8 cellular contexts compared by ENCODE assay signal in the genomic region with DNA sequence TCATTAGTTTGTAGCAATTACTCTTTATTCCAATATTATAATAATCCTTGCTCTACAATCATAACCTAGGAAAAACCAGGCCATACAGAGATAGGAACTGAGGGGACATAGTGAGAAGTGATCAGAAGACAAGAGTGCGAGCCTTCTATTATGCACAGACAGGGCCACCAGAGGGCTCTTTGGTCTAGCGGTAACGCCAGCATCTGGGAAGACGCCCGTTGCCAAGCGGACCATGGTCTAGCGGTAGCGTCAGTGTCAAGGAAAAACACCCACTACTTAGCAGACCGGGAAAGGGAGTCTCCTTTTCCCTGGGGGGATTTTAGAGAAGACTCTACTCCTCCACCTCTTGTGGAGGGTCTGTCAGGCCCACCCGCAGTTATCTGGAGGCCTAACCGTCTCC. TPM values are rescaled to one million over a fixed set of nuclear protein-coding genes. Genes with fewer than 3 reads are reported as not detected.
A peak's percentile ranks its signal among the peaks of the same experiment; 100 is the strongest.
DNase-seq lines count a peak whose midpoint lies in the region; ATAC-seq, FAIRE-seq and TF ChIP-seq lines count a peak whose summit lies in the region.
"Not testable (repeated sequence)": the region's sequence is repeated elsewhere in the genome, so short reads cannot be mapped to it uniquely, and the experiment has no call there.

No MANE protein-coding gene starts in this region.

- not testable (repeated sequence) for H2AFZ ChIP-seq in Karpas-422 (ENCODE audit: low read length)

- H3K4me1 Mint-ChIP-seq in endodermal cell = peaks cover 10% of the 10 kb centered on the region
- not testable (repeated sequence) for H3K4me1 Mint-ChIP-seq in nephron

- WGBS in A549 (ENCODE audit: missing lambda C conversion rate) = 25% methylated on average over 11 of the region's 11 CpGs
- WGBS in endodermal cell (ENCODE audit: insufficient coverage in 1 of 2, insufficient read length in 1 of 2), 2 experiments = 84 to 100% methylated on average over 3 to 11 of the region's 11 CpGs

- not testable (repeated sequence) for H4K20me1 ChIP-seq in Karpas-422 (ENCODE audit: insufficient read depth, low read depth, low read length)

- H3K9me3 Mint-ChIP-seq in endodermal cell = peaks cover 15% of the 10 kb centered on the region
- H3K9me3 Mint-ChIP-seq in nephron = not testable (repeated sequence)

- not testable (repeated sequence) for H3K27me3 ChIP-seq in Karpas-422 (ENCODE audit: low read length); endodermal cell (ENCODE audit: control insufficient read depth, insufficient read depth, low read length, poor library complexity, severe bottlenecking)

- H3K4me2 ChIP-seq in A549; Karpas-422 (ENCODE audit: low read depth, low read length, poor library complexity, severe bottlenecking): not testable (repeated sequence)

- not testable (repeated sequence) for H3K27me3 Mint-ChIP-seq in endodermal cell (ENCODE audit: insufficient read depth)
- H3K27me3 Mint-ChIP-seq in nephron (ENCODE audit: low read depth) = peaks cover 14% of the 10 kb centered on the region

- TF ChIP-seq EP300 in A549 (IDR thresholded peaks at IDR 0.05) = not testable (repeated sequence)

- H3K4me3 Mint-ChIP-seq in endodermal cell = not testable (repeated sequence)
- H3K4me3 Mint-ChIP-seq in nephron = peak overlapping the region in 2 of 3 experiments; percentile 28 to 42

- POLR2A ChIA-PET in A549 (lab: Yijun Ruan, JAX) = not testable (repeated sequence)

- peak in 1 of 2 experiments; percentile 26; a peak in 1 of 5 replicates for TF ChIP-seq RAD21 in A549 (conservative IDR thresholded peaks at IDR 0.05 in 1 of 2, IDR thresholded peaks at IDR 0.05 in 1 of 2)

- not testable (repeated sequence) for H3K36me3 Mint-ChIP-seq in endodermal cell (ENCODE audit: low read depth); nephron (ENCODE audit: low read depth)

- H3K79me2 ChIP-seq in Karpas-422 (ENCODE audit: low read length) = not testable (repeated sequence)

- H3K4me3 ChIP-seq in A549; Karpas-422 (ENCODE audit: low read length); endodermal cell (ENCODE audit: low read length): not testable (repeated sequence)

- H3K9me3 ChIP-seq in A549; Karpas-422 (ENCODE audit: low read length); endodermal cell (ENCODE audit: control insufficient read depth, low read length): not testable (repeated sequence)

- not testable (repeated sequence) for H3K9me2 ChIP-seq in Karpas-422 (replicated peaks; ENCODE audit: insufficient read depth, low read length)

- not testable (repeated sequence) for H3K4me1 ChIP-seq in A549; Karpas-422 (ENCODE audit: low read length); endodermal cell (ENCODE audit: control insufficient read depth, insufficient read depth, low read length)

- H3K9ac ChIP-seq in Karpas-422 (ENCODE audit: low read length); endodermal cell (ENCODE audit: extremely low read depth, low read length, poor library complexity, severe bottlenecking): not testable (repeated sequence)

- H3K27ac Mint-ChIP-seq in endodermal cell, nephron: not testable (repeated sequence)

- not testable (repeated sequence) for H3K27ac ChIP-seq in A549; Karpas-422 (ENCODE audit: low read length); endodermal cell (ENCODE audit: low read depth, low read length)

- FAIRE-seq in A549 (lab: Jason Lieb, UNC) = not testable (repeated sequence)
- peak; percentile 46 for FAIRE-seq in TTC549 (lab: Jason Lieb, UNC)

- 0 out of 3 replicates have a peak, but pooled peaks have one; percentile 9 for TF ChIP-seq CTCF in A549 (IDR thresholded peaks at IDR 0.05)
- peak; percentile 48 for TF ChIP-seq CTCF in endodermal cell (conservative IDR thresholded peaks at IDR 0.05)
- TF ChIP-seq CTCF in nephron (IDR thresholded peaks at IDR 0.05; ENCODE audit: unreplicated experiment in 3 of 3) = not testable (repeated sequence)

- H3K36me3 ChIP-seq in Karpas-422 (ENCODE audit: insufficient read depth, low read length); endodermal cell (ENCODE audit: control insufficient read depth, insufficient read depth, low read length): not testable (repeated sequence)

- TF ChIP-seq POLR2A in A549 (IDR thresholded peaks at IDR 0.05; ENCODE audit: low read length) = not testable (repeated sequence)

- CTCF ChIA-PET in A549 (lab: Yijun Ruan, JAX) = interaction anchor here (1.3 to 2.3 kb wide), 2 partner anchors 10 to 43 kb away, joined by 4 to 6 read pairs; no protein-coding TSS in a partner anchor

- ATAC-seq in A549 = peak in 1 of 2 experiments; percentile 58; a peak in 3 of 6 replicates

- DNase-seq in A549 (ENCODE audit: low read depth in 1 of 2, low spot score in 1 of 2) = peak in 1 of 2 experiments; percentile 35
- DNase-seq in ELR (ENCODE audit: low read depth) = peak; percentile 30
- DNase-seq in Karpas-422 = peak; percentile 60
- peak; percentile 27 for DNase-seq in NCI-H2171 treated with DMSO at 0.1 percent for 48 hours (lab: John Stamatoyannopoulos, UW)
- peak; percentile 35 for DNase-seq in RKO (ENCODE audit: low spot score)
- not testable (repeated sequence) for DNase-seq in endodermal cell

RNA-seq across cellular contexts. Expression of a gene that starts 27.2 kb away (rescaled TPM):
- polyA plus RNA-seq in A549 (2011; rRNA removed) (0.92 and 0.99 TPM in 2 replicates), A549 (2017; fragmentation: RNase III; extraction: RNeasy Plus Mini Kit Qiagen cat#74134 plus additional on column Dnase treatment) (0.16 to 0.37 TPM (median 0.36 TPM) in 3 replicates)
- polyA plus RNA-seq in A549 (2012; cell fraction: cytosol; rRNA removed) = 0.37 and 0.45 TPM in 2 replicates
- polyA plus RNA-seq in A549 (2012; cell fraction: nucleus; rRNA removed) = 0.93 and 1.3 TPM in 2 replicates
- 0.50 and 0.88 TPM in 2 replicates for polyA minus RNA-seq in A549 (2011; rRNA and poly(A)+ RNA removed)
- not detected in 2 replicates for total RNA-seq in Karpas-422 (2014; rRNA removed; shearing (Covaris generic); ENCODE audit: low replicate concordance)
- 10 to 100 TPM; 48.0 to 49.9 TPM for total RNA-seq in endodermal cell
- polyA plus RNA-seq in endodermal cell (2013, experiment 1 of 2) = 29.6 TPM
- polyA plus RNA-seq in endodermal cell (2013, experiment 2 of 2) = 27.9 TPM

Comparison
In these comparisons a context has a peak if more than half of its experiments do, and no peak if none do; other contexts are left out.
1. RNA of a gene that starts 27.2 kb away (total RNA-seq): 48.0 to 49.9 TPM in endodermal cell; not detected in Karpas-422; every median in the first group is over 10 times any median in the second.